Comparison of ENCODE assay signal across 9 cellular contexts in the genomic region with DNA sequence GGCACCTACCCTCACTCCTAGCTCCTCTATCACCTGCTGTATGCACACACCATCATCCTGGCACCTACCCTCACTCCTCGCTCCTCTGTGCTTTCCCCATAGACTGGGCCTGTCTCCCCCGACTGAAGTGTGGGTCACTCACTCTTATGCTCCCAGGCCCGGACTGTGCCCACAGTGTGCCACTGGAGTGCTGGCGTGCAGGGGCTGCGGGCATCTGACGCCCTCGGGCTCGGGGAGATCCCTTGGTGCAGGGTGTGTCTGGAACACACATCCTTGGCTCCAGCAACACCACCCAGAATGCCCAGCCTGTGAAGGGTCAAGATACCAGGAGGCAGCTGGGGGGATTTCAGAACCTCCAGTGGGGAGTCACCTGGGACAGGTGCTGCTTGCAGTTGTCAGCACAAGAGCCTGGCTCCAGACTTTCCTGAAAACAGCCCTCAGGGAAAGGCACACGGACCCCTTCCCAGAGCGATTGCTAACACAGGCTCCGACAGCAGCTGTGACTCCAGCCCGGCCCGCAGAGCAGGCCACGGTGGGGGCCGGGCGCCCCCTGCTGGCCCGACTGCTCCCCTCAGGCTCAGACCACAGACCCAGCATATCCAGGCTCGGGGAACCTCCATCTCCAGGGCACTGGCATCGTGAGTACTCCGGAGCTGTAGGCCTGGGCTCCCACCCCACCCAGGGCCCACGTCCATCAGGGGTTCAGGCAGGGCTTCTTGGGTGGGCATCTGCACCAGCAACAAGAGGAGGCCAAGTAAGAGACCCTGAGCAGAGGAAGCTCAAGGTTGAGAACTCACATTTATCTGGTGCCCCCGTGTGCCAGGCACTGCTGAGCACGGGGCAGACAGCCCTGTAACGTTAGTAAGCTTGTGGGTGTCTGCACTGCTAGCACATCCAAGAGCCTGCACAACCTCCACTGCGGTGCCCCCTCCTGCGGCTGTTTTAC. TPM values are rescaled to one million over a fixed set of nuclear protein-coding genes. Genes with fewer than 3 reads are reported as not detected.
DNase-seq lines count a peak whose midpoint lies in the region; ATAC-seq and TF ChIP-seq lines count a peak whose summit lies in the region.
"Had no signal": no experiment of that assay in that cellular context is flagged by ENCODE, and none has a peak within 500 bp of the region (broad histone marks: within the 10 kb centered on the region; RNA-seq: fewer than 3 reads in every experiment).

No MANE protein-coding gene starts in this region.

- H3K4me3 ChIP-seq in CD8-positive, alpha-beta T cell (ENCODE audit: low read depth, low read length) = no peak overlapping the region
- no peak overlapping the region for H3K4me3 ChIP-seq in epithelial cell of proximal tubule (ENCODE audit: low read depth, low read length)
- no peak overlapping the region for H3K4me3 ChIP-seq in naive thymus-derived CD4-positive, alpha-beta T cell (ENCODE audit: low read length)

- TF ChIP-seq CTCF in CD8-positive, alpha-beta T cell (IDR thresholded peaks at IDR 0.05) = peak; percentile 69
- peak; percentile 97 for TF ChIP-seq CTCF in epithelial cell of proximal tubule (conservative IDR thresholded peaks at IDR 0.05; ENCODE audit: low read depth, low read length)

- POLR2A ChIA-PET in CD8-positive, alpha-beta T cell (lab: Charles Lee) = interaction anchor here (0.6 to 1.6 kb wide), 4 partner anchors 191 to 703 kb away, joined by 3 to 11 read pairs (median 4); partner anchors contain the start of gene RHOB
- POLR2A ChIA-PET in naive thymus-derived CD4-positive, alpha-beta T cell (lab: Charles Lee) = interaction anchor here (1.4 to 2.1 kb wide), 3 partner anchors 8 to 195 kb away, joined by 3 to 10 read pairs (median 5); partner anchors contain the start of genes HS1BP3 and RHOB

- peaks cover 68% of the 10 kb centered on the region for H3K36me3 Mint-ChIP-seq in CD8-positive, alpha-beta T cell
- H3K36me3 Mint-ChIP-seq in naive thymus-derived CD4-positive, alpha-beta T cell = peaks cover 0 to 50% (median 5%) of the 10 kb centered on the region in 5 donors
- H3K36me3 Mint-ChIP-seq in stimulated activated naive B cell treated with anti-CD40 and anti-IgM and Interleukin-4, amounts not matched to agents 10 μg/mL and 1 μg/mL and 100 μg/mL, for 72 hours = peaks cover 38 to 61% of the 10 kb centered on the region in 2 donors

- peak; percentile 100 for ATAC-seq in CD8-positive, alpha-beta T cell
- ATAC-seq in GM19324 (IDR thresholded peaks at IDR 0.05; ENCODE audit: low FRiP score, unreplicated experiment) = peak; percentile 88
- peak; percentile 98 for ATAC-seq in HG03354 (IDR thresholded peaks at IDR 0.05; ENCODE audit: poor library complexity, severe bottlenecking, unreplicated experiment)
- peak; percentile 96 for ATAC-seq in naive thymus-derived CD4-positive, alpha-beta T cell
- peak; percentile 99 to 100 for ATAC-seq in stimulated activated naive B cell treated with anti-CD40 and anti-IgM and Interleukin-4, amounts not matched to agents 10 μg/mL and 1 μg/mL and 100 μg/mL, for 72 hours (replicated peaks)

- H3K27me3 ChIP-seq in CD8-positive, alpha-beta T cell (ENCODE audit: insufficient read depth, low read length) = no peaks in the 10 kb centered on the region
- no peaks in the 10 kb centered on the region for H3K27me3 ChIP-seq in naive thymus-derived CD4-positive, alpha-beta T cell (ENCODE audit: control insufficient read depth in 2 of 2, insufficient read depth in 2 of 2, low read length in 2 of 2)

- intact Hi-C loops in CD8-positive, alpha-beta T cell (cut with DNase I, micrococcal nuclease) = loop anchor here (1.0 to 5.0 kb wide), 4 partner anchors 199 to 680 kb away; no protein-coding TSS in a partner anchor
- intact Hi-C loops in naive thymus-derived CD4-positive, alpha-beta T cell (cut with micrococcal nuclease) = loop anchor here (1.0 to 5.0 kb wide), 4 partner anchors 199 to 685 kb away; no protein-coding TSS in a partner anchor

- no peaks in the 10 kb centered on the region for H3K9me3 Mint-ChIP-seq in CD8-positive, alpha-beta T cell
- no peaks in the 10 kb centered on the region for H3K9me3 Mint-ChIP-seq in naive thymus-derived CD4-positive, alpha-beta T cell
- H3K9me3 Mint-ChIP-seq in stimulated activated naive B cell treated with anti-CD40 and anti-IgM and Interleukin-4, amounts not matched to agents 10 μg/mL and 1 μg/mL and 100 μg/mL, for 72 hours = no peaks in the 10 kb centered on the region
- H3K9me3 Mint-ChIP-seq: activated naive CD4-positive, alpha-beta T cell treated with anti-CD3 and anti-CD28 coated beads, Interleukin-2, amount 50 U/mL, for 24 hours had no signal

- H3K36me3 ChIP-seq in CD8-positive, alpha-beta T cell (ENCODE audit: insufficient read depth, low read length) = peaks cover 6% of the 10 kb centered on the region
- H3K36me3 ChIP-seq in naive thymus-derived CD4-positive, alpha-beta T cell (ENCODE audit: control insufficient read depth in 2 of 3, insufficient read depth in 3 of 3, low read length in 3 of 3) = peaks cover 0 to 58% (median 0%) of the 10 kb centered on the region in 3 experiments

- no peak overlapping the region for H3K27ac ChIP-seq in CD8-positive, alpha-beta T cell (ENCODE audit: low read depth, low read length)
- H3K27ac ChIP-seq in naive thymus-derived CD4-positive, alpha-beta T cell (ENCODE audit: low read depth, low read length) = no peak overlapping the region

- H3K27me3 Mint-ChIP-seq in CD8-positive, alpha-beta T cell (ENCODE audit: low read depth) = no peaks in the 10 kb centered on the region
- H3K27me3 Mint-ChIP-seq in naive thymus-derived CD4-positive, alpha-beta T cell = no peaks in the 10 kb centered on the region
- no peaks in the 10 kb centered on the region for H3K27me3 Mint-ChIP-seq in stimulated activated naive B cell treated with anti-CD40 and anti-IgM and Interleukin-4, amounts not matched to agents 10 μg/mL and 1 μg/mL and 100 μg/mL, for 72 hours
- H3K27me3 Mint-ChIP-seq: activated naive CD4-positive, alpha-beta T cell treated with anti-CD3 and anti-CD28 coated beads, Interleukin-2, amount 50 U/mL, for 24 hours had no signal

- peaks cover 4% of the 10 kb centered on the region for H3K4me1 Mint-ChIP-seq in CD8-positive, alpha-beta T cell (ENCODE audit: low read depth)
- H3K4me1 Mint-ChIP-seq in naive thymus-derived CD4-positive, alpha-beta T cell = peaks cover 0 to 12% (median 7%) of the 10 kb centered on the region in 7 donors
- peaks cover 8 to 22% of the 10 kb centered on the region in 2 donors for H3K4me1 Mint-ChIP-seq in stimulated activated naive B cell treated with anti-CD40 and anti-IgM and Interleukin-4, amounts not matched to agents 10 μg/mL and 1 μg/mL and 100 μg/mL, for 72 hours

- H3K27ac Mint-ChIP-seq in CD8-positive, alpha-beta T cell = no peak overlapping the region
- peak overlapping the region in 1 of 9 donors; percentile 65 for H3K27ac Mint-ChIP-seq in naive thymus-derived CD4-positive, alpha-beta T cell
- no peak overlapping the region for H3K27ac Mint-ChIP-seq in stimulated activated naive B cell treated with anti-CD40 and anti-IgM and Interleukin-4, amounts not matched to agents 10 μg/mL and 1 μg/mL and 100 μg/mL, for 72 hours
- H3K27ac Mint-ChIP-seq: activated naive CD4-positive, alpha-beta T cell treated with anti-CD3 and anti-CD28 coated beads, Interleukin-2, amount 50 U/mL, for 24 hours had no signal

- DNase-seq in CD8-positive, alpha-beta T cell = peak; percentile 52 to 82 (median 70)
- DNase-seq in NCI-H82 treated with DMSO at 0.1 percent for 48 hours (lab: John Stamatoyannopoulos, UW; ENCODE audit: unreplicated experiment) (peak; percentile 43), epithelial cell of proximal tubule (ENCODE audit: low read depth) (no peak)
- peak; percentile 76 for DNase-seq in activated CD8-positive, alpha-beta memory T cell treated with anti-CD3 and anti-CD28 coated beads, Interleukin-2, amount 50 U/mL, for 4 hours
- peak; percentile 45 to 79 (median 74) for DNase-seq in naive thymus-derived CD4-positive, alpha-beta T cell
- DNase-seq in stimulated activated naive B cell treated with anti-CD40 and anti-IgM and Interleukin-4, amounts not matched to agents 10 μg/mL and 1 μg/mL and 100 μg/mL, for 72 hours = peak; percentile 59

- CTCF ChIA-PET in CD8-positive, alpha-beta T cell (lab: Charles Lee) = interaction anchor here (0.7 to 5.3 kb wide), 30 partner anchors 10 to 323 kb away, joined by 3 to 97 read pairs (median 4); partner anchors contain the start of genes HS1BP3 and RHOB
- CTCF ChIA-PET in naive thymus-derived CD4-positive, alpha-beta T cell (lab: Charles Lee) = interaction anchor here (0.6 to 3.6 kb wide), 12 partner anchors 9 to 347 kb away, joined by 3 to 28 read pairs (median 5); partner anchors contain the start of genes HS1BP3 and RHOB

- peaks cover 4% of the 10 kb centered on the region for H3K4me1 ChIP-seq in CD8-positive, alpha-beta T cell (ENCODE audit: insufficient read depth, low read length)
- H3K4me1 ChIP-seq in naive thymus-derived CD4-positive, alpha-beta T cell (ENCODE audit: control insufficient read depth in 2 of 2, insufficient read depth in 2 of 2, low read length in 2 of 2) = no peaks in the 10 kb centered on the region

- H3K9me3 ChIP-seq in CD8-positive, alpha-beta T cell (ENCODE audit: low read length) = no peaks in the 10 kb centered on the region
- H3K9me3 ChIP-seq in naive thymus-derived CD4-positive, alpha-beta T cell (ENCODE audit: control insufficient read depth in 2 of 3, low read length in 3 of 3) = no peaks in the 10 kb centered on the region

- no peak overlapping the region for H3K4me3 Mint-ChIP-seq in CD8-positive, alpha-beta T cell
- no peak overlapping the region for H3K4me3 Mint-ChIP-seq in naive thymus-derived CD4-positive, alpha-beta T cell
- no peak overlapping the region for H3K4me3 Mint-ChIP-seq in stimulated activated naive B cell treated with anti-CD40 and anti-IgM and Interleukin-4, amounts not matched to agents 10 μg/mL and 1 μg/mL and 100 μg/mL, for 72 hours
- H3K4me3 Mint-ChIP-seq: activated naive CD4-positive, alpha-beta T cell treated with anti-CD3 and anti-CD28 coated beads, Interleukin-2, amount 50 U/mL, for 24 hours had no signal

RNA-seq across cellular contexts. Expression of gene HS1BP3, which starts 8.6 kb away (rescaled TPM):
- total RNA-seq in CD8-positive, alpha-beta T cell = 1 to 10 TPM; 3.3 to 6.9 TPM
- total RNA-seq in epithelial cell of proximal tubule = 11.6 and 14.4 TPM in 2 replicates
- total RNA-seq in naive thymus-derived CD4-positive, alpha-beta T cell = 10 to 100 TPM; 12.0 to 19.0 (median 18.3) TPM
- 10 to 100 TPM; 13.8 to 17.3 TPM for polyA plus RNA-seq in naive thymus-derived CD4-positive, alpha-beta T cell

RNA-seq across cellular contexts. Expression of gene GDF7, which starts 24.6 kb away (rescaled TPM):
- total RNA-seq in CD8-positive, alpha-beta T cell = under 1 TPM in 1 of 2 experiments, not detected in 1; 0.06 TPM
- not detected in 2 replicates for total RNA-seq in epithelial cell of proximal tubule
- under 1 TPM in 3 of 5 experiments, not detected in 2; 0.03 to 0.20 (median 0.05) TPM for total RNA-seq in naive thymus-derived CD4-positive, alpha-beta T cell
- polyA plus RNA-seq in naive thymus-derived CD4-positive, alpha-beta T cell = under 1 TPM; 0.01 to 0.17 TPM
